ENCODE assay signal across 8 cellular contexts in genomic region chr14:56119221-56119967, GRCh38. TPM values are rescaled to one million over a fixed set of nuclear protein-coding genes. Genes with fewer than 3 reads are reported as not detected.
A peak's percentile ranks its signal among the peaks of the same experiment; 100 is the strongest.
DNase-seq lines count a peak whose midpoint lies in the region; ATAC-seq and TF ChIP-seq lines count a peak whose summit lies in the region.

No MANE protein-coding gene starts in this region.

- H3K36me3 ChIP-seq in upper lobe of right lung, result no peaks in the 10 kb centered on the region

- no peaks in the 10 kb centered on the region for H3K9me3 Mint-ChIP-seq in CD4-positive, alpha-beta T cell

- peaks cover 8% of the 10 kb centered on the region for H3K27me3 Mint-ChIP-seq in CD4-positive, alpha-beta T cell

- TF ChIP-seq CTCF in CD4-positive, alpha-beta T cell (IDR thresholded peaks at IDR 0.05), result no peak
- no peak for TF ChIP-seq CTCF in fibroblast of mammary gland (conservative IDR thresholded peaks at IDR 0.05; ENCODE audit: control insufficient read depth, insufficient read depth, low read depth, low read length)
- no peak for TF ChIP-seq CTCF in upper lobe of right lung (IDR thresholded peaks at IDR 0.05)

- no peaks in the 10 kb centered on the region for H3K9me3 ChIP-seq in CD4-positive, alpha-beta T cell (ENCODE audit: control insufficient read depth, low read length)
- H3K9me3 ChIP-seq in upper lobe of right lung, result no peaks in the 10 kb centered on the region

- no peaks in the 10 kb centered on the region for H3K27me3 ChIP-seq in CD4-positive, alpha-beta T cell (ENCODE audit: control insufficient read depth, insufficient read depth, low read length)
- no peaks in the 10 kb centered on the region for H3K27me3 ChIP-seq in upper lobe of right lung

- peak overlapping the region; percentile 58 for H3K4me3 ChIP-seq in fibroblast of mammary gland (ENCODE audit: control insufficient read depth, low read depth, low read length)
- peak overlapping the region; percentile 88 for H3K4me3 ChIP-seq in upper lobe of right lung

- POLR2A ChIA-PET in CD4-positive, alpha-beta T cell (lab: Charles Lee), result interaction anchor here (0.6 to 3.6 kb wide), 11 partner anchors 11 to 1150 kb away, joined by 3 to 16 read pairs (median 3); partner anchors contain the start of genes AP5M1 and EXOC5

- H3K4me1 Mint-ChIP-seq in CD4-positive, alpha-beta T cell (ENCODE audit: low read depth), result peaks cover 60% of the 10 kb centered on the region

- H3K4me3 Mint-ChIP-seq in CD4-positive, alpha-beta T cell, result peak overlapping the region; percentile 92

- peaks cover 10% of the 10 kb centered on the region for H3K36me3 Mint-ChIP-seq in CD4-positive, alpha-beta T cell (ENCODE audit: low read depth)

- ATAC-seq in CD4-positive, alpha-beta T cell (ENCODE audit: poor library complexity), result no peak
- peak; percentile 29 for ATAC-seq in GM21786 (IDR thresholded peaks at IDR 0.05; ENCODE audit: unreplicated experiment)
- peak; percentile 59 for ATAC-seq in upper lobe of right lung

- intact Hi-C loops in CD4-positive, alpha-beta T cell (cut with DNase I, micrococcal nuclease), result loop anchor here (2.0 to 10.0 kb wide), 7 partner anchors 62 to 855 kb away; partner anchors contain the start of genes ATG14 (in 1 of the 2), KTN1 (in 1 of the 2) and TMEM260 (in 1 of the 2)
- intact Hi-C loops in upper lobe of right lung (cut with DNase I), result no loop called here

- H3K27ac Mint-ChIP-seq in CD4-positive, alpha-beta T cell, result peak overlapping the region; percentile 82

- H3K4me1 ChIP-seq in upper lobe of right lung, result peaks cover 36% of the 10 kb centered on the region

- CTCF ChIA-PET in CD4-positive, alpha-beta T cell (lab: Charles Lee), result no interaction called here

- peak in 6 of 10 experiments; percentile 2 to 18 (median 12) for DNase-seq in CD4-positive, alpha-beta T cell
- DNase-seq in NCI-H345 treated with DMSO at 0.1 percent for 48 hours (lab: John Stamatoyannopoulos, UW; ENCODE audit: unreplicated experiment) (peak; percentile 62), activated T-cell treated with anti-CD3 and anti-CD28 coated beads for 48 hours (ENCODE audit: low read depth) (peak; percentile 28), fibroblast of mammary gland (ENCODE audit: low read depth) (peak; percentile 25), myocyte (ENCODE audit: low read depth) (peak; percentile 55), upper lobe of right lung (peak; percentile 81), middle frontal gyrus (ENCODE audit: extremely low spot score, low spot score) (no peak)

- H3K27ac ChIP-seq in CD4-positive, alpha-beta T cell (ENCODE audit: low read depth, low read length), result no peak overlapping the region
- peak overlapping the region; percentile 83 for H3K27ac ChIP-seq in upper lobe of right lung

RNA-seq across cellular contexts. Expression of gene PELI2, which starts 1.2 kb away (rescaled TPM):
- 10 to 100 TPM; 12.2 to 15.9 TPM for total RNA-seq in CD4-positive, alpha-beta T cell
- total RNA-seq in myocyte (4.0 and 6.4 TPM in 2 replicates), upper lobe of right lung (25.7 TPM)
- polyA plus RNA-seq in myocyte (2012), result 1.8 TPM
